In the genomic region with DNA sequence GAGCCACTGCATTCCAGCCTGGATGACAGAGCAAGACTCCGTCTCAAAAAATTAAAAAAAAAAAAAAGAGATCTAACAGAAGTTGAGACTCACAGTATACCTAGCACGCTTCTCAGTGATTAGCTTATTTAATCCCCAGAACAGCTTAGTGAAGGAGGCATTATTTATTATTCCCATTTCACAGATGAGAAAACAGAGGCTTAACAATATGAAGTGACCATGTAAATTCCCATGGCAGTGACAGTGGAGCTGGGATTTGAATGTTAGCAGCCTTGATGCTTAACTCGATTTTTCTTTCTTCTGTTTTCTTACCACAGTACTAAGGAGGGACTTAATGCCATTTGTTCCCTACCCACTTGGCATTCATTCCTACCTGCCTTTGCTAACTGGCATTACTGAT, we compare ENCODE assay signal across 27 cellular contexts.
"Had no signal": no experiment of that assay in that cellular context is flagged by ENCODE, and none has a peak within 500 bp of the region (broad histone marks: within the 10 kb centered on the region; RNA-seq: fewer than 3 reads in every experiment).

No MANE protein-coding gene starts in this region.

- H3K27me3 Mint-ChIP-seq: naive B cell; stimulated activated naive B cell treated with anti-CD40 and anti-IgM and Interleukin-4, amounts not matched to agents 10 μg/mL and 1 μg/mL and 100 μg/mL, for 72 hours; stimulated activated naive CD8-positive, alpha-beta T cell treated with anti-CD3 and anti-CD28 coated beads, Interleukin-15, Interleukin-2, amounts not matched to agents 100 ng/mL and 50 ng/mL, for 24 hours; type B pancreatic cell had no signal

- H3K4me3 ChIP-seq: heart left ventricle, left ventricle myocardium inferior, lung, pancreas, prostate gland, smooth muscle cell, tibial nerve, uterus had no signal

- H3K4me2 ChIP-seq: smooth muscle cell had no signal

- H3K9me3 Mint-ChIP-seq: immature natural killer cell; mesothelial cell of epicardium; naive B cell; natural killer cell; nephron progenitor cell; stimulated activated naive CD8-positive, alpha-beta T cell treated with anti-CD3 and anti-CD28 coated beads, Interleukin-15, Interleukin-2, amounts not matched to agents 100 ng/mL and 50 ng/mL, for 24 hours had no signal

- H3K27ac Mint-ChIP-seq: immature natural killer cell; mesothelial cell of epicardium; naive B cell; natural killer cell; nephron progenitor cell; stimulated activated naive B cell treated with anti-CD40 and anti-IgM and Interleukin-4, amounts not matched to agents 10 μg/mL and 1 μg/mL and 100 μg/mL, for 72 hours; stimulated activated naive CD8-positive, alpha-beta T cell treated with anti-CD3 and anti-CD28 coated beads, Interleukin-15, Interleukin-2, amounts not matched to agents 100 ng/mL and 50 ng/mL, for 24 hours; type B pancreatic cell had no signal

- H3K27ac ChIP-seq: heart left ventricle, left ventricle myocardium inferior, pancreas, prostate gland, tibial nerve, uterus had no signal

- H3K9me3 ChIP-seq: heart left ventricle, left ventricle myocardium inferior, pancreas, prostate gland, tibial nerve, uterus had no signal

- FAIRE-seq: islet of Langerhans, pancreas had no signal

- DNase-seq: heart left ventricle; hypothalamus; immature natural killer cell; left ventricle myocardium inferior; mesendoderm; naive B cell; natural killer cell; nephron progenitor cell; pancreas; posterior cingulate gyrus; retina; right cardiac atrium; stimulated activated CD4-positive, alpha-beta T cell treated with anti-CD3 and anti-CD28 coated beads, Interleukin-1b, Interleukin-23, amount 100 ng/mL, for 48 hours; stimulated activated CD4-positive, alpha-beta T cell treated with anti-CD3 and anti-CD28 coated beads, Interleukin-2, amount 100 ng/mL, for 48 hours; stimulated activated CD4-positive, alpha-beta T cell treated with anti-CD3 and anti-CD28 coated beads, Interleukin-4, amount 100 ng/mL, for 4 hours; stimulated activated CD8-positive, alpha-beta memory T cell treated with anti-CD3 and anti-CD28 coated beads, Interleukin-4, amount 100 ng/mL, for 48 hours; stimulated activated naive B cell treated with anti-CD40 and anti-IgM and Interleukin-4, amounts not matched to agents 10 μg/mL and 1 μg/mL and 100 μg/mL, for 72 hours; substantia nigra; uterus had no signal

- H3K36me3 ChIP-seq: heart left ventricle, left ventricle myocardium inferior, pancreas, prostate gland, tibial nerve, uterus had no signal

- H3K36me3 Mint-ChIP-seq: immature natural killer cell; mesothelial cell of epicardium; naive B cell; natural killer cell; stimulated activated naive B cell treated with anti-CD40 and anti-IgM and Interleukin-4, amounts not matched to agents 10 μg/mL and 1 μg/mL and 100 μg/mL, for 72 hours had no signal

- ATAC-seq: heart left ventricle; natural killer cell; pancreas; right cardiac atrium; stimulated activated naive B cell treated with anti-CD40 and anti-IgM and Interleukin-4, amounts not matched to agents 10 μg/mL and 1 μg/mL and 100 μg/mL, for 72 hours had no signal

- H3K27me3 ChIP-seq: heart left ventricle, pancreas, tibial nerve, uterus had no signal

- H3K4me3 Mint-ChIP-seq: immature natural killer cell; mesothelial cell of epicardium; naive B cell; natural killer cell; nephron progenitor cell; stimulated activated naive B cell treated with anti-CD40 and anti-IgM and Interleukin-4, amounts not matched to agents 10 μg/mL and 1 μg/mL and 100 μg/mL, for 72 hours; stimulated activated naive CD8-positive, alpha-beta T cell treated with anti-CD3 and anti-CD28 coated beads, Interleukin-15, Interleukin-2, amounts not matched to agents 100 ng/mL and 50 ng/mL, for 24 hours; type B pancreatic cell had no signal

- H3K4me1 ChIP-seq: prostate gland, uterus had no signal
